Comparison of ENCODE assay signal across 26 cellular contexts in the genomic region with DNA sequence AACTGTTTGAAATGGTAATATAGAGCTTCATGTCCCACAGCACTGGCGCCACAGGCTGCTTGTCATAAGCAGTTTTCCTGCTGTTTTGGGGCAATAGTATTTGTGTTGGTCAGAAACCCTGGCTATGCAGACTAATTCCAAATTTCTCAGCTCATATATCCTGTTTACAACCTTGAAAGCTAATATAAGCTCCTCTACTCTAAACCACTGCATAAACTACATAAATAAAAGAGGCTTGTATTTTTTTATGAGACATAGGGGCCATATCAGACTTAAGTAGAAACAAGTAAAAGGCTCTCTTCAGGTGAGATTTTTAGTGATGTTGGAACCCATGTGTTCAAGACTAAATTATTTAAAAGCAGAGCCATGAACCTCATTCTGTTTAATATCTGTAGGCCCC.
"Had no signal": no experiment of that assay in that cellular context is flagged by ENCODE, and none has a peak within 500 bp of the region (broad histone marks: within the 10 kb centered on the region; RNA-seq: fewer than 3 reads in every experiment).

No MANE protein-coding gene starts in this region.

- H3K9me3 ChIP-seq: colonic mucosa, esophagus muscularis mucosa, esophagus squamous epithelium, gastrocnemius medialis, gastroesophageal sphincter, heart left ventricle, heart right ventricle had no signal

- FAIRE-seq: endothelial cell of umbilical vein had no signal

- H3K27ac ChIP-seq: colonic mucosa, coronary artery, dorsolateral prefrontal cortex, epithelial cell of prostate, esophagus muscularis mucosa, esophagus squamous epithelium, foreskin keratinocyte, gastrocnemius medialis, gastroesophageal sphincter, heart left ventricle, heart right ventricle had no signal

- H3K4me1 ChIP-seq: colonic mucosa, esophagus muscularis mucosa, esophagus squamous epithelium, foreskin keratinocyte, gastrocnemius medialis, gastroesophageal sphincter, heart left ventricle, heart right ventricle had no signal

- H3K4me1 Mint-ChIP-seq: endodermal cell had no signal

- DNase-seq: colonic mucosa; cortex of kidney; dermis blood vessel endothelial cell; dorsolateral prefrontal cortex; effector CD4-positive, alpha-beta T cell; effector CD8-positive, alpha-beta T cell; effector memory CD4-positive, alpha-beta T cell; effector memory CD8-positive, alpha-beta T cell; endodermal cell; erythroblast; esophagus squamous epithelium; foreskin fibroblast; foreskin keratinocyte; foreskin melanocyte; gastrocnemius medialis; glutamatergic neuron; head of caudate nucleus; heart left ventricle; heart right ventricle had no signal

- ATAC-seq: effector memory CD8-positive, alpha-beta T cell; esophagus mucosa; foreskin keratinocyte; gastrocnemius medialis; gastroesophageal sphincter; heart left ventricle; heart right ventricle had no signal

- H3K27me3 ChIP-seq: colonic mucosa, esophagus muscularis mucosa, esophagus squamous epithelium, foreskin keratinocyte, gastroesophageal sphincter, heart left ventricle had no signal

- H3K27ac Mint-ChIP-seq: dendritic cell treated with granulocyte-macrophage colony-stimulating factor and Interleukin-4, amounts not matched to agents 40 ng/mL and 50 ng/mL, for 4 days; effector memory CD8-positive, alpha-beta T cell; endodermal cell had no signal

- H3K9me3 Mint-ChIP-seq: dendritic cell treated with granulocyte-macrophage colony-stimulating factor and Interleukin-4, amounts not matched to agents 40 ng/mL and 50 ng/mL, for 4 days; effector memory CD8-positive, alpha-beta T cell; endodermal cell had no signal

- H3K36me3 ChIP-seq: colonic mucosa, esophagus muscularis mucosa, esophagus squamous epithelium, gastrocnemius medialis, gastroesophageal sphincter, heart left ventricle, heart right ventricle had no signal

- H3K4me3 ChIP-seq: colonic mucosa, coronary artery, dorsolateral prefrontal cortex, esophagus muscularis mucosa, esophagus squamous epithelium, gastrocnemius medialis, gastroesophageal sphincter, heart left ventricle, heart right ventricle had no signal

- H3K4me3 Mint-ChIP-seq: dendritic cell treated with granulocyte-macrophage colony-stimulating factor and Interleukin-4, amounts not matched to agents 40 ng/mL and 50 ng/mL, for 4 days; effector memory CD8-positive, alpha-beta T cell; endodermal cell had no signal
